8 cellular contexts compared by ENCODE assay signal in genomic region chr20:13458860-13459451, GRCh38.
DNase-seq lines count a peak whose midpoint lies in the region; ATAC-seq, FAIRE-seq and TF ChIP-seq lines count a peak whose summit lies in the region.

No MANE protein-coding gene starts in this region.

- H3K27ac Mint-ChIP-seq in endodermal cell (no peak overlapping the region), nephron progenitor cell (no peak overlapping the region)

- H3K36me3 ChIP-seq in DND-41 (ENCODE audit: insufficient read depth, low read length) (peaks cover 80% of the 10 kb centered on the region), endodermal cell (ENCODE audit: control insufficient read depth, insufficient read depth, low read length) (no peaks in the 10 kb centered on the region)

- H3K4me1 ChIP-seq in DND-41 (ENCODE audit: insufficient read depth, low read length) (no peaks in the 10 kb centered on the region), endodermal cell (ENCODE audit: control insufficient read depth, insufficient read depth, low read length) (no peaks in the 10 kb centered on the region)

- H3K27ac ChIP-seq in DND-41 (ENCODE audit: low read length) (0 out of 2 replicates have a peak overlapping the region, but pooled peaks have one; percentile 17), endodermal cell (ENCODE audit: low read depth, low read length) (no peak overlapping the region)

- no peaks in the 10 kb centered on the region for H3K4me1 Mint-ChIP-seq in endodermal cell
- H3K4me1 Mint-ChIP-seq in nephron progenitor cell: no peaks in the 10 kb centered on the region

- ATAC-seq in DND-41 (ENCODE audit: insufficient read depth, low read depth) (peak; percentile 76), HG03159 (IDR thresholded peaks at IDR 0.05; ENCODE audit: unreplicated experiment) (peak; percentile 96)

- H3K4me2 ChIP-seq in DND-41 (ENCODE audit: insufficient read depth, low read length): no peak overlapping the region

- H3K4me3 ChIP-seq in DND-41 (ENCODE audit: low read depth in 1 of 2, low read length in 2 of 2) (no peak overlapping the region), endodermal cell (ENCODE audit: low read length) (no peak overlapping the region)

- no peaks in the 10 kb centered on the region for H3K27me3 ChIP-seq in DND-41 (ENCODE audit: insufficient read depth, low read length, poor library complexity)
- no peaks in the 10 kb centered on the region for H3K27me3 ChIP-seq in endodermal cell (ENCODE audit: control insufficient read depth, insufficient read depth, low read length, poor library complexity, severe bottlenecking)

- H4K20me1 ChIP-seq in DND-41 (ENCODE audit: insufficient read depth, low read length): no peaks in the 10 kb centered on the region

- 75 to 97% methylated on average over 3 of the region's 3 CpGs for WGBS in endodermal cell (ENCODE audit: insufficient coverage in 1 of 2, insufficient read length in 1 of 2), 2 experiments

- DNase-seq in DND-41 (peak; percentile 54), GM19239 (ENCODE audit: insufficient read length, low spot score) (peak; percentile 14), NCI-H748 (lab: John Stamatoyannopoulos, UW; ENCODE audit: unreplicated experiment) (peak; percentile 65), endodermal cell (peak; percentile 62), nephron progenitor cell (no peak), activated gamma-delta T cell (lab: John Stamatoyannopoulos, UW) (no peak), NCI-H187 (lab: John Stamatoyannopoulos, UW) (no peak)

- H2AFZ ChIP-seq in DND-41 (ENCODE audit: low read depth, low read length): no peak overlapping the region

- H3K36me3 Mint-ChIP-seq in endodermal cell (ENCODE audit: low read depth): no peaks in the 10 kb centered on the region
- peaks cover 8% of the 10 kb centered on the region for H3K36me3 Mint-ChIP-seq in nephron progenitor cell (ENCODE audit: low read depth)

- no peaks in the 10 kb centered on the region for H3K9me3 Mint-ChIP-seq in endodermal cell
- no peaks in the 10 kb centered on the region for H3K9me3 Mint-ChIP-seq in nephron progenitor cell

- peaks cover 64% of the 10 kb centered on the region for H3K79me2 ChIP-seq in DND-41 (ENCODE audit: insufficient read depth, low read length)

- H3K27me3 Mint-ChIP-seq in endodermal cell (ENCODE audit: insufficient read depth): no peaks in the 10 kb centered on the region
- H3K27me3 Mint-ChIP-seq in nephron progenitor cell (ENCODE audit: low read depth, poor library complexity): no peaks in the 10 kb centered on the region

- H3K9me3 ChIP-seq in DND-41 (ENCODE audit: insufficient read depth, low read length, severe bottlenecking) (no peaks in the 10 kb centered on the region), endodermal cell (ENCODE audit: control insufficient read depth, low read length) (no peaks in the 10 kb centered on the region)

- H3K9ac ChIP-seq in DND-41 (ENCODE audit: low read depth, low read length) (no peak overlapping the region), endodermal cell (ENCODE audit: extremely low read depth, low read length, poor library complexity, severe bottlenecking) (no peak overlapping the region)

- peak; percentile 80 for FAIRE-seq in GM19239 (lab: Jason Lieb, UNC)

- TF ChIP-seq CTCF in DND-41 (IDR thresholded peaks at IDR 0.05; ENCODE audit: borderline replicate concordance, extremely low read depth, low read length, poor library complexity, severe bottlenecking): peak; percentile 81
- TF ChIP-seq CTCF in endodermal cell (conservative IDR thresholded peaks at IDR 0.05): peak; percentile 92
- TF ChIP-seq CTCF in nephron progenitor cell (IDR thresholded peaks at IDR 0.05): peak; percentile 51

- H3K4me3 Mint-ChIP-seq in endodermal cell: no peak overlapping the region
- no peak overlapping the region for H3K4me3 Mint-ChIP-seq in nephron progenitor cell

Comparison
In these comparisons a context has a peak if more than half of its experiments do, and no peak if none do; other contexts are left out.
1. DNase-seq: peak in DND-41 (single experiment), GM19239 (single experiment), NCI-H748 (single experiment) and endodermal cell (single experiment); none in nephron progenitor cell (single experiment), activated gamma-delta T cell (single experiment) and NCI-H187 (0 of 2).
2. Peak in every context shown above with its lines, with median percentiles within 50 percentile points of each other: CTCF ChIP-seq.